Comparison of ENCODE assay signal across 9 cellular contexts in the genomic region with DNA sequence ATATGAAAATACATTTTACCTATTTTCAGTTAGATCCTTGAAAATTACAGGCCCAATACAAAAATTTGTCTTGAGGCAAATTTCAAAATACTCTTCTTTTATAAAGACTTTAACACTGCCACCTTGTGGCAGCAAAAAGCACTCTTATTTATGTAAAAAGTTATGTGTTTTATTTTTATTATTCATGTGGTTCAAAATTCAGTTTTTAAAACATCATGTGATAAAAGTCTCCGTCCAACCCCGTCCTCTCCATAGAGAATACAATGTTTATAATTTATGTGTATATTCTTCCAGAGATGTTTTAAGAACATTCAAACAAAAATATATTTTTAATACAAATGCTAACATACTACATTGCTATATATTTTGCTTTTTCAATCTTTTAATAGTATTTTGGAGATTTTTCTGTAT. TPM values are rescaled to one million over a fixed set of nuclear protein-coding genes. Genes with fewer than 3 reads are reported as not detected.
A peak's percentile ranks its signal among the peaks of the same experiment; 100 is the strongest.
DNase-seq lines count a peak whose midpoint lies in the region; ATAC-seq, FAIRE-seq and TF ChIP-seq lines count a peak whose summit lies in the region.
"Had no signal": no experiment of that assay in that cellular context is flagged by ENCODE, and none has a peak within 500 bp of the region (broad histone marks: within the 10 kb centered on the region; RNA-seq: fewer than 3 reads in every experiment).

No MANE protein-coding gene starts in this region.

- H3K4me3 Mint-ChIP-seq in stimulated activated effector memory CD8-positive, alpha-beta T cell treated with anti-CD3 and anti-CD28 coated beads, Interleukin-12 subunit alpha, Interleukin-12 subunit beta, amount 100 ng/mL, for 72 hours = no peak overlapping the region

- H3K27ac Mint-ChIP-seq in stimulated activated effector memory CD8-positive, alpha-beta T cell treated with anti-CD3 and anti-CD28 coated beads, Interleukin-12 subunit alpha, Interleukin-12 subunit beta, amount 100 ng/mL, for 72 hours = no peak overlapping the region

- no peak overlapping the region for H3K27ac ChIP-seq in kidney (ENCODE audit: low read depth in 2 of 2, low read length in 2 of 2)

- no peaks in the 10 kb centered on the region for H3K36me3 ChIP-seq in adipocyte (ENCODE audit: control insufficient read depth, insufficient read depth, low read length, severe bottlenecking)
- no peaks in the 10 kb centered on the region for H3K36me3 ChIP-seq in kidney (ENCODE audit: control insufficient read depth in 1 of 2, insufficient read depth in 2 of 2, low read length in 2 of 2)

- peak overlapping the region; percentile 55 for H3K9ac ChIP-seq in adipocyte (ENCODE audit: low read length)
- no peak overlapping the region for H3K9ac ChIP-seq in kidney (ENCODE audit: low read length in 2 of 2)

- H3K9me3 Mint-ChIP-seq in stimulated activated effector memory CD8-positive, alpha-beta T cell treated with anti-CD3 and anti-CD28 coated beads, Interleukin-12 subunit alpha, Interleukin-12 subunit beta, amount 100 ng/mL, for 72 hours = no peaks in the 10 kb centered on the region
- H3K9me3 Mint-ChIP-seq: CD8-positive, alpha-beta memory T cell had no signal

- peaks cover 6% of the 10 kb centered on the region for H3K4me1 Mint-ChIP-seq in stimulated activated effector memory CD8-positive, alpha-beta T cell treated with anti-CD3 and anti-CD28 coated beads, Interleukin-12 subunit alpha, Interleukin-12 subunit beta, amount 100 ng/mL, for 72 hours

- H3K27me3 ChIP-seq in adipocyte (replicated peaks; ENCODE audit: control insufficient read depth, insufficient read depth, low read length) = no peaks in the 10 kb centered on the region

- peak; percentile 66 for FAIRE-seq in kidney (lab: Jason Lieb, UNC)

- H3K4me3 ChIP-seq in adipocyte (ENCODE audit: low read length) (no peak overlapping the region), kidney (ENCODE audit: low read length in 2 of 2) (no peak overlapping the region)

- H3K9me3 ChIP-seq in adipocyte (ENCODE audit: control insufficient read depth, low read length) = no peaks in the 10 kb centered on the region
- H3K9me3 ChIP-seq in kidney (ENCODE audit: control insufficient read depth in 1 of 2, low read length in 2 of 2) = no peaks in the 10 kb centered on the region

- no peaks in the 10 kb centered on the region for H3K36me3 Mint-ChIP-seq in stimulated activated effector memory CD8-positive, alpha-beta T cell treated with anti-CD3 and anti-CD28 coated beads, Interleukin-12 subunit alpha, Interleukin-12 subunit beta, amount 100 ng/mL, for 72 hours
- H3K36me3 Mint-ChIP-seq: CD8-positive, alpha-beta memory T cell had no signal

- intact Hi-C loops in kidney (cut with DNase I) = no loop called here

- H3K4me1 ChIP-seq in adipocyte (ENCODE audit: control insufficient read depth, insufficient read depth, low read length) = peaks cover 5% of the 10 kb centered on the region
- peaks cover 0 to 4% of the 10 kb centered on the region in 2 donors for H3K4me1 ChIP-seq in kidney (ENCODE audit: control insufficient read depth in 1 of 2, insufficient read depth in 1 of 2, low read depth in 1 of 2, low read length in 2 of 2)

- no peak for ATAC-seq in GM19324 (IDR thresholded peaks at IDR 0.05; ENCODE audit: low FRiP score, unreplicated experiment)
- ATAC-seq in stimulated activated effector memory CD8-positive, alpha-beta T cell treated with anti-CD3 and anti-CD28 coated beads, Interleukin-12 subunit alpha, Interleukin-12 subunit beta, amount 100 ng/mL, for 72 hours = no peak
- no peak for ATAC-seq in HG02840 (IDR thresholded peaks at IDR 0.05; ENCODE audit: low FRiP score, unreplicated experiment)

- peak; percentile 35 for TF ChIP-seq CTCF in kidney (IDR thresholded peaks at IDR 0.05; ENCODE audit: borderline replicate concordance, extremely low read depth, insufficient read depth)

- DNase-seq in NCI-H1436 (lab: John Stamatoyannopoulos, UW) (peak; percentile 21), NCI-H1436 treated with DMSO at 0.1 percent for 48 hours (lab: John Stamatoyannopoulos, UW) (no peak), NCI-H1105 treated with DMSO at 0.1 percent for 48 hours (lab: John Stamatoyannopoulos, UW) (peak; percentile 65), adipocyte (ENCODE audit: low read depth) (peak; percentile 85), kidney (no peak)
- DNase-seq in stimulated activated effector memory CD8-positive, alpha-beta T cell treated with anti-CD3 and anti-CD28 coated beads, Interleukin-12 subunit alpha, Interleukin-12 subunit beta, amount 100 ng/mL, for 72 hours (ENCODE audit: low spot score in 2 of 2) = no peak

RNA-seq across cellular contexts. Expression of a gene that starts 36.9 kb away (rescaled TPM):
- total RNA-seq in kidney = 4.8 TPM
- 0.84 TPM for polyA plus RNA-seq in kidney (ENCODE audit: insufficient read depth, low read depth, low replicate concordance)

Comparison
In these comparisons a context has a peak if more than half of its experiments do, and no peak if none do; other contexts are left out.
1. DNase-seq: peak in NCI-H1436 (single experiment), NCI-H1105 treated with DMSO at 0.1 percent for 48 hours (single experiment) and adipocyte (single experiment); none in NCI-H1436 treated with DMSO at 0.1 percent for 48 hours (single experiment), kidney (single experiment) and stimulated activated effector memory CD8-positive, alpha-beta T cell treated with anti-CD3 and anti-CD28 coated beads, Interleukin-12 subunit alpha, Interleukin-12 subunit beta, amount 100 ng/mL, for 72 hours (0 of 2).